In the genomic region with DNA sequence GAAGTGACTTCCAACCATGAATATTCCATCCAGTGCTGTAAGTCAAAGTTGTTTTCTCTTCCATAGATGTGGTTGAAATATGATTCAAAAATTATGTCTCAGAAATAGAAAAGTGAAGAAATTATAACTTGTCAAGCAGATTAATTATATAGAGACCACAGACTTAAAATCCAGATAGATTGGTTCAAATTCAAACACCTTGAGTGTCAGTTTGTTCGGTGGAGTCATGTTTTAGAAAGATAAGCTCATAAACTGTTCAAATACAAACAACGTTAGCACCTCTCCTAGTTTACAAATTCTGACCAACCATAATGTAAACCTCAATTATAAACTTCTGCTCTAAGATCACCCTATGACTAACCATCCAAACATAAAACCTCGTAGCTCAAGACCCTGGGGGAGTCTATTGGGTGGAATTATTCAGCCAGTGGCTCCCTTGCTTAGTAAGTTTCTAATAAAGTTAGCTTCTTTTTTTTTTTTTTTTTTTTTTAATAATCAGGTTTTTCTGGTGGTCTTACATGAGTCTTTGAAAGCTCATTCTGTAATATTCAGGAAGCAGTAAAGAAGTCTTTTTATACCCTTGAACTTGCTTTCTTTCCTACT, we compare ENCODE assay signal across 38 cellular contexts.
"Had no signal": no experiment of that assay in that cellular context is flagged by ENCODE, and none has a peak within 500 bp of the region (broad histone marks: within the 10 kb centered on the region; RNA-seq: fewer than 3 reads in every experiment).

No MANE protein-coding gene starts in this region.

- H3K27me3 Mint-ChIP-seq: activated B cell treated with CpG ODN at 0.5 μM for 24 hours; activated CD4-positive, alpha-beta memory T cell treated with anti-CD3 and anti-CD28 coated beads for 36 hours; activated CD8-positive, alpha-beta memory T cell treated with anti-CD3 and anti-CD28 coated beads, Interleukin-2, amount 10 ng/mL, durations not matched to agents 7 days and 5 days; activated naive CD4-positive, alpha-beta T cell treated with anti-CD3 and anti-CD28 coated beads, Interleukin-2, amount 50 U/mL, for 24 hours; activated naive CD8-positive, alpha-beta T cell treated with anti-CD3 and anti-CD28 coated beads, Interleukin-2, amount 10 ng/mL, durations not matched to agents 7 days and 5 days; activated T-helper 17 cell treated with anti-CD3 and anti-CD28 coated beads, Interleukin-2, amount 50 U/mL, for 72 hours had no signal

- H2AFZ ChIP-seq: PC-9 had no signal

- H3K27ac Mint-ChIP-seq: activated B cell treated with CpG ODN at 0.5 μM for 24 hours; activated CD4-positive, alpha-beta memory T cell treated with anti-CD3 and anti-CD28 coated beads for 36 hours; activated CD8-positive, alpha-beta memory T cell treated with anti-CD3 and anti-CD28 coated beads, Interleukin-2, amount 10 ng/mL, durations not matched to agents 7 days and 5 days; activated naive CD4-positive, alpha-beta T cell treated with anti-CD3 and anti-CD28 coated beads, Interleukin-2, amount 50 U/mL, for 24 hours; activated naive CD8-positive, alpha-beta T cell treated with anti-CD3 and anti-CD28 coated beads, Interleukin-2, amount 10 ng/mL, durations not matched to agents 7 days and 5 days; activated T-cell treated with anti-CD3 and anti-CD28 coated beads, Interleukin-2, amount 50 U/mL, for 72 hours; activated T-helper 17 cell treated with anti-CD3 and anti-CD28 coated beads, Interleukin-2, amount 50 U/mL, for 72 hours had no signal

- H3K36me3 ChIP-seq: ascending aorta, breast epithelium, MG63 had no signal

- H3K4me1 ChIP-seq: ascending aorta, body of pancreas, breast epithelium had no signal

- H3K27ac ChIP-seq: ascending aorta, body of pancreas, breast epithelium, PC-9, RWPE1, VCaP had no signal

- FAIRE-seq: RCC 7860 had no signal

- H3K27me3 ChIP-seq: ascending aorta, body of pancreas, breast epithelium, MG63 had no signal

- H3K36me3 Mint-ChIP-seq: activated CD4-positive, alpha-beta memory T cell treated with anti-CD3 and anti-CD28 coated beads for 36 hours; activated naive CD4-positive, alpha-beta T cell treated with anti-CD3 and anti-CD28 coated beads, Interleukin-2, amount 50 U/mL, for 24 hours had no signal

- H3K4me2 ChIP-seq: PC-9 had no signal

- H3K9me3 Mint-ChIP-seq: activated B cell treated with CpG ODN at 0.5 μM for 24 hours; activated CD4-positive, alpha-beta memory T cell treated with anti-CD3 and anti-CD28 coated beads for 36 hours; activated naive CD4-positive, alpha-beta T cell treated with anti-CD3 and anti-CD28 coated beads, Interleukin-2, amount 50 U/mL, for 24 hours; activated T-helper 17 cell treated with anti-CD3 and anti-CD28 coated beads, Interleukin-2, amount 50 U/mL, for 72 hours had no signal

- H3K4me3 Mint-ChIP-seq: activated B cell treated with CpG ODN at 0.5 μM for 24 hours; activated CD4-positive, alpha-beta memory T cell treated with anti-CD3 and anti-CD28 coated beads for 36 hours; activated CD8-positive, alpha-beta memory T cell treated with anti-CD3 and anti-CD28 coated beads, Interleukin-2, amount 10 ng/mL, durations not matched to agents 7 days and 5 days; activated naive CD4-positive, alpha-beta T cell treated with anti-CD3 and anti-CD28 coated beads, Interleukin-2, amount 50 U/mL, for 24 hours; activated naive CD8-positive, alpha-beta T cell treated with anti-CD3 and anti-CD28 coated beads, Interleukin-2, amount 10 ng/mL, durations not matched to agents 7 days and 5 days; activated T-cell treated with anti-CD3 and anti-CD28 coated beads, Interleukin-2, amount 50 U/mL, for 72 hours; activated T-helper 17 cell treated with anti-CD3 and anti-CD28 coated beads, Interleukin-2, amount 50 U/mL, for 72 hours had no signal

- ATAC-seq: activated CD8-positive, alpha-beta memory T cell treated with anti-CD3 and anti-CD28 coated beads, Interleukin-2, amount 10 ng/mL, durations not matched to agents 7 days and 5 days; activated T-cell treated with anti-CD3 and anti-CD28 coated beads, Interleukin-2, amount 50 U/mL, for 72 hours; activated T-helper 17 cell treated with anti-CD3 and anti-CD28 coated beads, Interleukin-2, amount 50 U/mL, for 72 hours; body of pancreas had no signal

- DNase-seq: activated B cell treated with CpG ODN at 0.5 μM for 24 hours; activated CD4-positive, alpha-beta memory T cell treated with anti-CD3 and anti-CD28 coated beads for 36 hours; activated CD4-positive, alpha-beta T cell treated with anti-CD3 and anti-CD28 coated beads for 4 hours; activated CD4-positive, alpha-beta T cell treated with anti-CD3 and anti-CD28 coated beads, Interleukin-2, amount 50 U/mL, for 1 hour; activated CD4-positive, CD25-positive, alpha-beta regulatory T cell treated with anti-CD3 and anti-CD28 coated beads, Interleukin-2, amount 50 U/mL, for 72 hours; activated CD8-positive, alpha-beta memory T cell treated with anti-CD3 and anti-CD28 coated beads for 24 hours; activated CD8-positive, alpha-beta memory T cell treated with anti-CD3 and anti-CD28 coated beads, Interleukin-2, amount 10 ng/mL, durations not matched to agents 7 days and 5 days; activated CD8-positive, alpha-beta memory T cell treated with anti-CD3 and anti-CD28 coated beads, Interleukin-2, amount 50 U/mL, for 48 hours; activated gamma-delta T cell; activated naive CD4-positive, alpha-beta T cell treated with Interleukin-2 at 50 U/mL for 16 hours; activated naive CD8-positive, alpha-beta T cell treated with anti-CD3 and anti-CD28 coated beads, Interleukin-2, amount 10 ng/mL, durations not matched to agents 7 days and 5 days; activated T-cell treated with anti-CD3 and anti-CD28 coated beads, Interleukin-2, amount 50 U/mL, for 1 hour; activated T-cell treated with anti-CD3 and anti-CD28 coated beads, Interleukin-2, amount 50 U/mL, for 72 hours; amygdala; body of pancreas; MG63; NCI-H1048; NCI-H1105 treated with DMSO at 0.1 percent for 48 hours; NCI-H1436; NCI-H1694; NCI-H1930; NCI-H345; NCI-H526; NCI-H748 treated with DMSO at 0.1 percent for 48 hours; NK-92 treated with Interleukin-12 subunit alpha and Interleukin-12 subunit beta, amount 100 ng/mL, for 24 hours; PC-9; Right ventricle myocardium superior; SW 1271; T-helper 1 cell; T-helper 2 cell; T-helper 9 cell had no signal

- H3K9me3 ChIP-seq: ascending aorta, body of pancreas, breast epithelium, MG63 had no signal

- H3K4me3 ChIP-seq: ascending aorta, body of pancreas, breast epithelium, MG63, PC-9 had no signal
